21 cellular contexts compared by ENCODE assay signal in the genomic region with DNA sequence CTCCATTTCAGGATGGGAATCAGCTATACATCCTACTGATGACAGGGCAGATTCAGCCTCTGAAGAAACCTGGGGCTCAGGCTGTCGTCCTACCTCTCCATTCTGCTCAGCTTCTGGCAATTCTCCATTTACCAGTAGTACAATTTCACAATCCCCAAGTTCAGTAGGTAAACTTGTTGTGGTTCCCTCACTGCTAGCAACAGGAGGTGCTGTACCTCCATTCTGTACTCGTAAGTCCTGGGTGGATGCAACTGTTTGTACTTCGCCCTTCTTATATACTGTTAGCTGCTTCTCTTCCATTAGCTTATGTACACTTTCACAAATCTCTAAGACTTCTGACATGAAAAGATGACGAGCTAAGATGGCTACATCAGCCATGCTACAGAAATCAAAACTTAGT. TPM values are rescaled to one million over a fixed set of nuclear protein-coding genes. Genes with fewer than 3 reads are reported as not detected.
DNase-seq lines count a peak whose midpoint lies in the region; ATAC-seq and TF ChIP-seq lines count a peak whose summit lies in the region.
"Had no signal": no experiment of that assay in that cellular context is flagged by ENCODE, and none has a peak within 500 bp of the region (broad histone marks: within the 10 kb centered on the region; RNA-seq: fewer than 3 reads in every experiment).

No MANE protein-coding gene starts in this region.

- POLR2A ChIA-PET in activated CD8-positive, alpha-beta T cell treated with anti-CD3 and anti-CD28 coated beads for 36 hours (lab: Charles Lee) = interaction anchor here (0.8 to 1.3 kb wide), 2 partner anchors 12 to 90 kb away, joined by 3 read pairs; no protein-coding TSS in a partner anchor
- POLR2A ChIA-PET in activated CD8-positive, alpha-beta T cell treated with anti-CD3 and anti-CD28 coated beads, Interleukin-2, amount 10 ng/mL, durations not matched to agents 7 days and 5 days (lab: Charles Lee) = interaction anchor here (0.5 to 1.6 kb wide), 3 partner anchors 10 to 77 kb away, joined by 3 to 4 read pairs (median 3); no protein-coding TSS in a partner anchor
- POLR2A ChIA-PET in GM10248 (lab: Yijun Ruan, JAX) = interaction anchor here (1.7 to 2.4 kb wide), 2 partner anchors 11 to 12 kb away, joined by 6 read pairs; no protein-coding TSS in a partner anchor

- peaks cover 49% of the 10 kb centered on the region for H3K36me3 Mint-ChIP-seq in activated CD8-positive, alpha-beta T cell treated with anti-CD3 and anti-CD28 coated beads for 36 hours (ENCODE audit: low read depth)
- H3K36me3 Mint-ChIP-seq in activated CD8-positive, alpha-beta T cell treated with anti-CD3 and anti-CD28 coated beads, Interleukin-2, amount 10 ng/mL, durations not matched to agents 7 days and 5 days (ENCODE audit: low read depth) = peaks cover 67% of the 10 kb centered on the region

- H3K27ac ChIP-seq in upper lobe of right lung (no peak overlapping the region), tibial nerve (no peak overlapping the region)
- H3K27ac ChIP-seq: 22Rv1 had no signal

- no peak for TF ChIP-seq POLR2A in tibial nerve (IDR thresholded peaks at IDR 0.05)

- peaks cover 2% of the 10 kb centered on the region for H3K4me1 Mint-ChIP-seq in activated CD8-positive, alpha-beta T cell treated with anti-CD3 and anti-CD28 coated beads for 36 hours (ENCODE audit: low read depth)
- H3K4me1 Mint-ChIP-seq in activated CD8-positive, alpha-beta T cell treated with anti-CD3 and anti-CD28 coated beads, Interleukin-2, amount 10 ng/mL, durations not matched to agents 7 days and 5 days (ENCODE audit: low read depth) = no peaks in the 10 kb centered on the region
- H3K4me1 Mint-ChIP-seq: B cell, GM23338 had no signal

- H3K4me1 ChIP-seq in upper lobe of right lung (no peaks in the 10 kb centered on the region), tibial nerve (no peaks in the 10 kb centered on the region)

- 94 to 96% methylated on average over 4 of the region's 4 CpGs for WGBS in tibial nerve, 2 donors

- DNase-seq in activated CD8-positive, alpha-beta T cell treated with anti-CD3 and anti-CD28 coated beads for 36 hours = no peak
- DNase-seq in activated CD8-positive, alpha-beta T cell treated with anti-CD3 and anti-CD28 coated beads, Interleukin-2, amount 10 ng/mL, durations not matched to agents 7 days and 5 days = no peak
- peak; percentile 47 for DNase-seq in choroid plexus epithelial cell (ENCODE audit: low read depth)
- DNase-seq in upper lobe of right lung = no peak
- no peak for DNase-seq in activated CD8-positive, alpha-beta memory T cell treated with anti-CD3 and anti-CD28 coated beads, Interleukin-2, amount 50 U/mL, for 4 hours
- no peak for DNase-seq in tibial nerve (ENCODE audit: low spot score in 2 of 2)
- no peak for DNase-seq in GM10248 (ENCODE audit: extremely low spot score)
- DNase-seq: CD4-positive, CD25-positive, alpha-beta regulatory T cell; EL; NCI-H1105 treated with DMSO at 0.1 percent for 48 hours; NCI-H1694 treated with DMSO at 0.1 percent for 48 hours; NCI-H2107; NCI-H2227 treated with DMSO at 0.1 percent for 48 hours; NCI-H524; SHP77 treated with DMSO at 0.1 percent for 48 hours had no signal

- intact Hi-C loops in activated CD8-positive, alpha-beta T cell treated with anti-CD3 and anti-CD28 coated beads for 36 hours (cut with micrococcal nuclease) = no loop called here
- intact Hi-C loops in upper lobe of right lung (cut with DNase I) = no loop called here

- peak overlapping the region; percentile 32 for H3K27ac Mint-ChIP-seq in activated CD8-positive, alpha-beta T cell treated with anti-CD3 and anti-CD28 coated beads for 36 hours
- H3K27ac Mint-ChIP-seq in activated CD8-positive, alpha-beta T cell treated with anti-CD3 and anti-CD28 coated beads, Interleukin-2, amount 10 ng/mL, durations not matched to agents 7 days and 5 days = no peak overlapping the region
- H3K27ac Mint-ChIP-seq: B cell; CD4-positive, CD25-positive, alpha-beta regulatory T cell; GM23338 had no signal

- no peak for ATAC-seq in activated CD8-positive, alpha-beta T cell treated with anti-CD3 and anti-CD28 coated beads for 36 hours
- ATAC-seq in activated CD8-positive, alpha-beta T cell treated with anti-CD3 and anti-CD28 coated beads, Interleukin-2, amount 10 ng/mL, durations not matched to agents 7 days and 5 days = no peak
- ATAC-seq in HG03354 (IDR thresholded peaks at IDR 0.05; ENCODE audit: poor library complexity, severe bottlenecking, unreplicated experiment) (peak; percentile 18), upper lobe of right lung (peak; percentile 77)
- ATAC-seq: GM23338, SK-N-SH treated with all-trans-retinoic acid at 6 μM for 48 hours had no signal

- no peak for TF ChIP-seq EP300 in tibial nerve (IDR thresholded peaks at IDR 0.05)

- H3K27me3 ChIP-seq in upper lobe of right lung (no peaks in the 10 kb centered on the region), tibial nerve (no peaks in the 10 kb centered on the region)

- peaks cover 93% of the 10 kb centered on the region for H3K36me3 ChIP-seq in upper lobe of right lung
- H3K36me3 ChIP-seq in tibial nerve = peaks cover 3 to 82% (median 13%) of the 10 kb centered on the region in 3 donors

- no peak overlapping the region for H3K4me3 ChIP-seq in choroid plexus epithelial cell (ENCODE audit: low read depth, low read length)
- H3K4me3 ChIP-seq in upper lobe of right lung = no peak overlapping the region
- no peak overlapping the region for H3K4me3 ChIP-seq in tibial nerve
- H3K4me3 ChIP-seq: GM23338 had no signal

- H3K27me3 Mint-ChIP-seq in activated CD8-positive, alpha-beta T cell treated with anti-CD3 and anti-CD28 coated beads for 36 hours = no peaks in the 10 kb centered on the region
- no peaks in the 10 kb centered on the region for H3K27me3 Mint-ChIP-seq in activated CD8-positive, alpha-beta T cell treated with anti-CD3 and anti-CD28 coated beads, Interleukin-2, amount 10 ng/mL, durations not matched to agents 7 days and 5 days (ENCODE audit: low read depth)
- H3K27me3 Mint-ChIP-seq: B cell; CD4-positive, CD25-positive, alpha-beta regulatory T cell; IgD-negative memory B cell had no signal

- H3K9me3 Mint-ChIP-seq in activated CD8-positive, alpha-beta T cell treated with anti-CD3 and anti-CD28 coated beads for 36 hours = no peaks in the 10 kb centered on the region
- no peaks in the 10 kb centered on the region for H3K9me3 Mint-ChIP-seq in activated CD8-positive, alpha-beta T cell treated with anti-CD3 and anti-CD28 coated beads, Interleukin-2, amount 10 ng/mL, durations not matched to agents 7 days and 5 days (ENCODE audit: insufficient read depth)
- H3K9me3 Mint-ChIP-seq: CD4-positive, CD25-positive, alpha-beta regulatory T cell; GM23338; IgD-negative memory B cell had no signal

- H3K4me3 Mint-ChIP-seq in activated CD8-positive, alpha-beta T cell treated with anti-CD3 and anti-CD28 coated beads for 36 hours = no peak overlapping the region
- H3K4me3 Mint-ChIP-seq in activated CD8-positive, alpha-beta T cell treated with anti-CD3 and anti-CD28 coated beads, Interleukin-2, amount 10 ng/mL, durations not matched to agents 7 days and 5 days = no peak overlapping the region
- H3K4me3 Mint-ChIP-seq: B cell; CD4-positive, CD25-positive, alpha-beta regulatory T cell; GM23338; IgD-negative memory B cell had no signal

- CTCF ChIA-PET in activated CD8-positive, alpha-beta T cell treated with anti-CD3 and anti-CD28 coated beads for 36 hours (lab: Charles Lee) = interaction anchor here (0.6 to 1.6 kb wide), 6 partner anchors 8 to 27 kb away, joined by 3 to 5 read pairs (median 4); no protein-coding TSS in a partner anchor
- CTCF ChIA-PET in activated CD8-positive, alpha-beta T cell treated with anti-CD3 and anti-CD28 coated beads, Interleukin-2, amount 10 ng/mL, durations not matched to agents 7 days and 5 days (lab: Charles Lee) = interaction anchor here (0.8 to 1.6 kb wide), 3 partner anchors 12 to 19 kb away, joined by 3 to 4 read pairs (median 3); no protein-coding TSS in a partner anchor
- CTCF ChIA-PET in GM10248 (lab: Yijun Ruan, JAX) = interaction anchor here (0.5 to 5.7 kb wide), 7 partner anchors 10 to 147 kb away, joined by 3 to 44 read pairs (median 3); a partner anchor contains a TSS

- TF ChIP-seq CTCF in activated CD8-positive, alpha-beta T cell treated with anti-CD3 and anti-CD28 coated beads for 36 hours (IDR thresholded peaks at IDR 0.05) = no peak
- TF ChIP-seq CTCF in choroid plexus epithelial cell (conservative IDR thresholded peaks at IDR 0.05; ENCODE audit: low read depth, low read length) = no peak
- no peak for TF ChIP-seq CTCF in upper lobe of right lung (IDR thresholded peaks at IDR 0.05)
- no peak for TF ChIP-seq CTCF in tibial nerve (IDR thresholded peaks at IDR 0.05)
- TF ChIP-seq CTCF in GM10248 (IDR thresholded peaks at IDR 0.05; ENCODE audit: control extremely low read depth, extremely low read depth, low read depth, missing control alignments) = no peak

- no peaks in the 10 kb centered on the region for H3K9me3 ChIP-seq in upper lobe of right lung
- H3K9me3 ChIP-seq in tibial nerve = no peaks in the 10 kb centered on the region

RNA-seq across cellular contexts. Expression of a gene that starts 11.6 kb away (rescaled TPM):
- total RNA-seq in activated CD8-positive, alpha-beta T cell treated with anti-CD3 and anti-CD28 coated beads for 36 hours = 10 to 100 TPM; 28.5 to 29.6 TPM
- 10 to 100 TPM; 30.7 to 33.6 TPM for total RNA-seq in activated CD8-positive, alpha-beta T cell treated with anti-CD3 and anti-CD28 coated beads, Interleukin-2, amount 10 ng/mL, durations not matched to agents 7 days and 5 days
- total RNA-seq in upper lobe of right lung = 22.8 TPM
- total RNA-seq in tibial nerve = 10 to 100 TPM; 18.3 to 20.5 (median 19.6) TPM

RNA-seq across cellular contexts. Expression of a gene that starts 21.2 kb away (rescaled TPM):
- 1,000 to 10,000 TPM; 1,828 to 1,839 TPM for total RNA-seq in activated CD8-positive, alpha-beta T cell treated with anti-CD3 and anti-CD28 coated beads for 36 hours
- 100 to 1,000 TPM; 948 to 978 TPM for total RNA-seq in activated CD8-positive, alpha-beta T cell treated with anti-CD3 and anti-CD28 coated beads, Interleukin-2, amount 10 ng/mL, durations not matched to agents 7 days and 5 days
- 821 TPM for total RNA-seq in upper lobe of right lung
- 1,000 to 10,000 TPM; 1,024 to 1,620 (median 1,272) TPM for total RNA-seq in tibial nerve

RNA-seq across cellular contexts. Expression of a gene that starts 59.1 kb away (rescaled TPM):
- total RNA-seq in activated CD8-positive, alpha-beta T cell treated with anti-CD3 and anti-CD28 coated beads for 36 hours = 10 to 100 TPM; 15.9 to 18.7 TPM
- 10 to 100 TPM; 23.3 to 26.2 TPM for total RNA-seq in activated CD8-positive, alpha-beta T cell treated with anti-CD3 and anti-CD28 coated beads, Interleukin-2, amount 10 ng/mL, durations not matched to agents 7 days and 5 days
- total RNA-seq in upper lobe of right lung (7.6 TPM), tibial nerve (10 to 100 TPM; 11.2 to 20.8 (median 14.1) TPM)

Comparison
In these comparisons a context has a peak if more than half of its experiments do, and no peak if none do; other contexts are left out.
1. ATAC-seq: peak in HG03354 (single experiment) and upper lobe of right lung (single experiment); none in activated CD8-positive, alpha-beta T cell treated with anti-CD3 and anti-CD28 coated beads for 36 hours (single experiment) and activated CD8-positive, alpha-beta T cell treated with anti-CD3 and anti-CD28 coated beads, Interleukin-2, amount 10 ng/mL, durations not matched to agents 7 days and 5 days (single experiment).